8 cellular contexts compared by ENCODE assay signal in the genomic region with DNA sequence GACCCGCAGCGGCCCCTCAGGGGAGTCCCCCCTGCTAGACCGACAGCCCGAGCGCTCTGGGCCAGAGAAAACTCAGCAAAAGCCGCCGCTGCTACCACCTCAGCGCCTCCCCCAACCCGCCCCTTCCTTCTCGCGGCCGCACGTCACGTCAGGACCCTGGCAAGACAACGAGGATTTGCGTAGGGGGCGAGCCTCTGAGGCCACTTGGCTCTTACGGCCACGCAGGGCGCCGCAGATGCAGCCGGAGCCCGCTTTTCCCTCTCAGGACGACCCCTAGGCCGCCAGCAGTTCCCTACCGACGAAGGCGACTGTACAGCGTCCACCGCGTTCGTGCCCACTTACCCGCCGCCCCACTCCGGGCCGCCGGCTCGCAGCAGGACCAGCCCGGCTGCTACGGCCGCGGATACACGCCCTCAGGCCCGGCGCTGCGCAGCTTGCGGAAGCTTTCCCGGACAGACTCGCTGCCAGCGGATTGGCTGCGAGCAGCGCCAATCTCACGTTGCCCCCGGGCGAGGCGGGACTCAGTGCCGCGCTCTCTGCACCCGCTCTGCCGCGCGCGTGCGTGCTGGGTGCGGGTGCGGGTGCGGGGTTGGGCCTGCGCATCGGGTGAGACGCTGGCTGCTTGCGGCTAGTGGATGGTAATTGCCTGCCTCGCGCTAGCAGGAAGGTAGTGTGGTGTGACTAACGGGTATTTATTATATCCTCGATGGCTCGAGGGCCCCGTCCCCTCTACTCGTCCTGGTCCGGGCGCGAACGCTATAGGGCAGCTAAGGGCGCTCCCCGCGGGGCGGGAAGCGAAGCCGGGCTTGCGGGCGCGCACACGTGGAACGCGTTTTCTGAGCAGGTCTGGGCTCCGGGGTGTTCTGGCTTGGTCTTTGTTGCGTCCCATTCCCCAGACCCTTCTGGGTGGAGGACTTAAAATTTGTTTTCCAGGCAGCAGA. TPM values are rescaled to one million over a fixed set of nuclear protein-coding genes. Genes with fewer than 3 reads are reported as not detected.
DNase-seq lines count a peak whose midpoint lies in the region; ATAC-seq and TF ChIP-seq lines count a peak whose summit lies in the region.

A gene with protein sequence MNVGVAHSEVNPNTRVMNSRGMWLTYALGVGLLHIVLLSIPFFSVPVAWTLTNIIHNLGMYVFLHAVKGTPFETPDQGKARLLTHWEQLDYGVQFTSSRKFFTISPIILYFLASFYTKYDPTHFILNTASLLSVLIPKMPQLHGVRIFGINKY (minus strand): TSS at position 413 of the 941 bp plus-strand sequence. CDS start 1,744 bp downstream, outside the sequence.
A gene (plus strand): TSS at position 524 of the 941 bp plus-strand sequence. CDS start 7,360 bp downstream, outside the sequence.

- peak within 1 kb of the TSS; percentile 91 for H3K27ac ChIP-seq in rectal smooth muscle tissue (ENCODE audit: low read depth, low read length)
- peak within 1 kb of the TSS; percentile 91 for H3K27ac ChIP-seq in vagina

- in situ Hi-C loops in astrocyte of the cerebellum (cut with HindIII; ENCODE audit: low sequenced_read_pairs) = no loop called here

- no peaks in the 10 kb centered on the region for H3K27me3 ChIP-seq in rectal smooth muscle tissue (ENCODE audit: control insufficient read depth, insufficient read depth, low read length)
- H3K27me3 ChIP-seq in vagina = no peaks in the 10 kb centered on the region

- peak; percentile 93 for ATAC-seq in GM18517 (IDR thresholded peaks at IDR 0.05; ENCODE audit: unreplicated experiment)
- ATAC-seq in HG03039 (IDR thresholded peaks at IDR 0.05; ENCODE audit: unreplicated experiment) = peak; percentile 91

- intact Hi-C loops in vagina (cut with DNase I) = no loop called here

- TF ChIP-seq CTCF in astrocyte of the cerebellum (IDR thresholded peaks at IDR 0.05; ENCODE audit: low read depth, low read length, missing control alignments) = no peak
- no peak for TF ChIP-seq CTCF in vagina (IDR thresholded peaks at IDR 0.05)

- peak within 1 kb of the TSS; percentile 78 for H3K4me3 ChIP-seq in astrocyte of the cerebellum (ENCODE audit: low read depth, low read length)
- H3K4me3 ChIP-seq in rectal smooth muscle tissue (ENCODE audit: low read length) = peak within 1 kb of the TSS; percentile 96
- peak within 1 kb of the TSS; percentile 60 to 84 for H3K4me3 ChIP-seq in vagina

- H3K9me3 ChIP-seq in vagina = no peaks in the 10 kb centered on the region

- H3K9ac ChIP-seq in rectal smooth muscle tissue (ENCODE audit: low read length) = peak within 1 kb of the TSS; percentile 82

- TF ChIP-seq POLR2A in vagina (IDR thresholded peaks at IDR 0.05) = peak in 1 of 2 donors; percentile 81

- DNase-seq in NCI-H2081 (lab: John Stamatoyannopoulos, UW) (peak; percentile 93 to 96), T-helper 9 cell (peak; percentile 90), astrocyte of the cerebellum (ENCODE audit: low read depth) (peak; percentile 90), hepatic stellate cell (ENCODE audit: low spot score) (peak; percentile 96), vagina (ENCODE audit: extremely low spot score in 2 of 2) (peak in 1 of 2 donors; percentile 95)

- H3K4me1 ChIP-seq in rectal smooth muscle tissue (ENCODE audit: control insufficient read depth, insufficient read depth, low read length) = peaks cover 14% of the 10 kb centered on the region
- peaks cover 51% of the 10 kb centered on the region for H3K4me1 ChIP-seq in vagina

- H3K36me3 ChIP-seq in rectal smooth muscle tissue (ENCODE audit: control insufficient read depth, insufficient read depth, low read length) (no peaks in the 10 kb centered on the region), vagina (peaks cover 0 to 16% of the 10 kb centered on the region in 2 donors)

RNA-seq across cellular contexts. Expression of the first gene that starts in this region (rescaled TPM):
- 58.9 TPM for total RNA-seq in vagina

RNA-seq across cellular contexts. Expression of the second gene that starts in this region (rescaled TPM):
- 20.1 TPM for total RNA-seq in vagina
